In genomic region chr17:31548709-31549108, GRCh38 we compare ENCODE assay signal across 8 cellular contexts.
A peak's percentile ranks its signal among the peaks of the same experiment; 100 is the strongest.
DNase-seq lines count a peak whose midpoint lies in the region; ATAC-seq and TF ChIP-seq lines count a peak whose summit lies in the region.

No MANE protein-coding gene starts in this region.

- DNase-seq in NCI-H82 (lab: John Stamatoyannopoulos, UW), result peak; percentile 44
- no peak for DNase-seq in NCI-H82 treated with DMSO at 0.1 percent for 48 hours (lab: John Stamatoyannopoulos, UW; ENCODE audit: unreplicated experiment)
- no peak for DNase-seq in activated CD8-positive, alpha-beta T cell treated with anti-CD3 and anti-CD28 coated beads, Interleukin-2, amount 10 ng/mL, durations not matched to agents 7 days and 5 days
- no peak for DNase-seq in NCI-H1694 (lab: John Stamatoyannopoulos, UW)
- DNase-seq in T1000 (lab: John Stamatoyannopoulos, UW), result no peak
- no peak for DNase-seq in GM20000 (ENCODE audit: low spot score)

- no peak for TF ChIP-seq CTCF in GM20000 (IDR thresholded peaks at IDR 0.05; ENCODE audit: extremely low read depth, missing control alignments)

- POLR2A ChIA-PET in activated CD8-positive, alpha-beta T cell treated with anti-CD3 and anti-CD28 coated beads, Interleukin-2, amount 10 ng/mL, durations not matched to agents 7 days and 5 days (lab: Charles Lee), result interaction anchor here (0.8 to 1.5 kb wide), 2 partner anchors 40 to 61 kb away, joined by 3 to 6 read pairs; no protein-coding TSS in a partner anchor

- H3K4me3 ChIP-seq in iPS-15b (ENCODE audit: low read depth, low read length) (peak overlapping the region; percentile 88), subcutaneous abdominal adipose tissue (ENCODE audit: low read depth in 1 of 5, low read length in 5 of 5) (peak overlapping the region in 4 of 5 donors; percentile 74 to 87 (median 80))

- H3K27ac ChIP-seq in subcutaneous abdominal adipose tissue (ENCODE audit: low read depth, low read length), result peak overlapping the region; percentile 80

- no peak for ATAC-seq in activated CD8-positive, alpha-beta T cell treated with anti-CD3 and anti-CD28 coated beads, Interleukin-2, amount 10 ng/mL, durations not matched to agents 7 days and 5 days

- peak overlapping the region; percentile 87 for H3K4me3 Mint-ChIP-seq in activated CD8-positive, alpha-beta T cell treated with anti-CD3 and anti-CD28 coated beads, Interleukin-2, amount 10 ng/mL, durations not matched to agents 7 days and 5 days

- no peaks in the 10 kb centered on the region for H3K4me1 ChIP-seq in iPS-15b (ENCODE audit: control insufficient read depth, insufficient read depth, low read length)
- H3K4me1 ChIP-seq in subcutaneous abdominal adipose tissue (ENCODE audit: control insufficient read depth in 5 of 5, insufficient read depth in 5 of 5, low read length in 5 of 5), result peaks cover 0 to 15% (median 12%) of the 10 kb centered on the region in 5 donors

- no peaks in the 10 kb centered on the region for H3K9me3 Mint-ChIP-seq in activated CD8-positive, alpha-beta T cell treated with anti-CD3 and anti-CD28 coated beads, Interleukin-2, amount 10 ng/mL, durations not matched to agents 7 days and 5 days (ENCODE audit: insufficient read depth)

- peaks cover 13% of the 10 kb centered on the region for H3K27me3 Mint-ChIP-seq in activated CD8-positive, alpha-beta T cell treated with anti-CD3 and anti-CD28 coated beads, Interleukin-2, amount 10 ng/mL, durations not matched to agents 7 days and 5 days (ENCODE audit: low read depth)

- peaks cover 3% of the 10 kb centered on the region for H3K36me3 Mint-ChIP-seq in activated CD8-positive, alpha-beta T cell treated with anti-CD3 and anti-CD28 coated beads, Interleukin-2, amount 10 ng/mL, durations not matched to agents 7 days and 5 days (ENCODE audit: low read depth)

- H3K9me3 ChIP-seq in iPS-15b (ENCODE audit: control insufficient read depth, insufficient read depth, low read length), result no peaks in the 10 kb centered on the region
- no peaks in the 10 kb centered on the region for H3K9me3 ChIP-seq in subcutaneous abdominal adipose tissue (ENCODE audit: control insufficient read depth in 5 of 5, low read length in 5 of 5)

- H3K9ac ChIP-seq in iPS-15b (ENCODE audit: low read depth, low read length), result no peak overlapping the region
- H3K9ac ChIP-seq in subcutaneous abdominal adipose tissue (ENCODE audit: low read length in 5 of 5), result peak overlapping the region in 4 of 5 donors; percentile 52 to 84 (median 71)

- H3K27ac Mint-ChIP-seq in activated CD8-positive, alpha-beta T cell treated with anti-CD3 and anti-CD28 coated beads, Interleukin-2, amount 10 ng/mL, durations not matched to agents 7 days and 5 days, result peak overlapping the region; percentile 88

- CTCF ChIA-PET in activated CD8-positive, alpha-beta T cell treated with anti-CD3 and anti-CD28 coated beads, Interleukin-2, amount 10 ng/mL, durations not matched to agents 7 days and 5 days (lab: Charles Lee), result interaction anchor here (1.3 to 1.8 kb wide), 2 partner anchors 13 to 294 kb away, joined by 4 read pairs; no protein-coding TSS in a partner anchor

- H3K27me3 ChIP-seq in iPS-15b (ENCODE audit: control insufficient read depth, insufficient read depth, low read length) (peaks cover 18% of the 10 kb centered on the region), subcutaneous abdominal adipose tissue (ENCODE audit: control insufficient read depth in 5 of 5, insufficient read depth in 4 of 5, low read length in 5 of 5) (no peaks in the 10 kb centered on the region)

- peaks cover 24% of the 10 kb centered on the region for H3K4me1 Mint-ChIP-seq in activated CD8-positive, alpha-beta T cell treated with anti-CD3 and anti-CD28 coated beads, Interleukin-2, amount 10 ng/mL, durations not matched to agents 7 days and 5 days (ENCODE audit: low read depth)

- H3K36me3 ChIP-seq in iPS-15b (ENCODE audit: control insufficient read depth, insufficient read depth, low read length) (no peaks in the 10 kb centered on the region), subcutaneous abdominal adipose tissue (ENCODE audit: control insufficient read depth in 5 of 5, insufficient read depth in 5 of 5, low read length in 5 of 5) (no peaks in the 10 kb centered on the region)
